ENCODE assay signal across 33 cellular contexts in genomic region chr10:64148597-64148996, GRCh38.
"Had no signal": no experiment of that assay in that cellular context is flagged by ENCODE, and none has a peak within 500 bp of the region (broad histone marks: within the 10 kb centered on the region; RNA-seq: fewer than 3 reads in every experiment).

No MANE protein-coding gene starts in this region.

- H3K4me3 Mint-ChIP-seq: activated CD8-positive, alpha-beta T cell treated with anti-CD3 and anti-CD28 coated beads for 36 hours; activated naive CD4-positive, alpha-beta T cell treated with anti-CD3 and anti-CD28 coated beads, Interleukin-2, amount 50 U/mL, for 24 hours; activated naive CD8-positive, alpha-beta T cell treated with anti-CD3 and anti-CD28 coated beads, Interleukin-2, amount 50 U/mL, for 24 hours; dendritic cell treated with granulocyte-macrophage colony-stimulating factor and Interleukin-4, amounts not matched to agents 40 ng/mL and 50 ng/mL, for 4 days; immature natural killer cell; natural killer cell; stimulated activated memory B cell treated with anti-CD40 and anti-IgM and Interleukin-4, amounts not matched to agents 10 μg/mL and 1 μg/mL and 100 μg/mL, for 72 hours; T-helper 1 cell treated with Interleukin-12 subunit alpha and Interleukin-12 subunit beta and Interleukin-4 antibody, amounts not matched to agents 30 μg/mL and 1 μg/mL, for 36 hours had no signal

- H3K27ac Mint-ChIP-seq: activated CD8-positive, alpha-beta T cell treated with anti-CD3 and anti-CD28 coated beads for 36 hours; activated naive CD4-positive, alpha-beta T cell treated with anti-CD3 and anti-CD28 coated beads, Interleukin-2, amount 50 U/mL, for 24 hours; activated naive CD8-positive, alpha-beta T cell treated with anti-CD3 and anti-CD28 coated beads, Interleukin-2, amount 50 U/mL, for 24 hours; activated T-helper 2 cell treated with anti-CD3 and anti-CD28 coated beads, Interferon-gamma antibody, Interleukin-2, Interleukin-4, amounts not matched to agents 10 μg/mL and 5 μg/mL and 100 μg/mL, durations not matched to agents 14 hours and 24 hours and 36 hours; dendritic cell treated with granulocyte-macrophage colony-stimulating factor and Interleukin-4, amounts not matched to agents 40 ng/mL and 50 ng/mL, for 4 days; immature natural killer cell; natural killer cell; progenitor cell of endocrine pancreas; stimulated activated memory B cell treated with anti-CD40 and anti-IgM and Interleukin-4, amounts not matched to agents 10 μg/mL and 1 μg/mL and 100 μg/mL, for 72 hours; T-helper 1 cell treated with Interleukin-12 subunit alpha and Interleukin-12 subunit beta and Interleukin-4 antibody, amounts not matched to agents 30 μg/mL and 1 μg/mL, for 36 hours had no signal

- H3K4me2 ChIP-seq: hepatocyte had no signal

- H2AFZ ChIP-seq: hepatocyte had no signal

- H3K4me1 ChIP-seq: breast epithelium, gastrocnemius medialis, stomach, thyroid gland, upper lobe of right lung had no signal

- H3K27me3 ChIP-seq: breast epithelium, gastrocnemius medialis, hepatocyte, stomach, thyroid gland, upper lobe of right lung had no signal

- H3K4me3 ChIP-seq: breast epithelium, gastrocnemius medialis, hepatocyte, skin epidermis, stomach, thyroid gland, upper lobe of right lung had no signal

- H3K36me3 Mint-ChIP-seq: activated naive CD4-positive, alpha-beta T cell treated with anti-CD3 and anti-CD28 coated beads, Interleukin-2, amount 50 U/mL, for 24 hours; immature natural killer cell; natural killer cell; stimulated activated memory B cell treated with anti-CD40 and anti-IgM and Interleukin-4, amounts not matched to agents 10 μg/mL and 1 μg/mL and 100 μg/mL, for 72 hours had no signal

- H3K27me3 Mint-ChIP-seq: activated CD8-positive, alpha-beta T cell treated with anti-CD3 and anti-CD28 coated beads for 36 hours; activated naive CD4-positive, alpha-beta T cell treated with anti-CD3 and anti-CD28 coated beads, Interleukin-2, amount 50 U/mL, for 24 hours; activated naive CD8-positive, alpha-beta T cell treated with anti-CD3 and anti-CD28 coated beads, Interleukin-2, amount 50 U/mL, for 24 hours; dendritic cell treated with granulocyte-macrophage colony-stimulating factor and Interleukin-4, amounts not matched to agents 40 ng/mL and 50 ng/mL, for 4 days; progenitor cell of endocrine pancreas; stimulated activated memory B cell treated with anti-CD40 and anti-IgM and Interleukin-4, amounts not matched to agents 10 μg/mL and 1 μg/mL and 100 μg/mL, for 72 hours had no signal

- H3K9me3 ChIP-seq: breast epithelium, gastrocnemius medialis, stomach, thyroid gland, upper lobe of right lung had no signal

- ATAC-seq: activated CD8-positive, alpha-beta T cell treated with anti-CD3 and anti-CD28 coated beads for 36 hours; activated naive CD8-positive, alpha-beta T cell treated with anti-CD3 and anti-CD28 coated beads, Interleukin-2, amount 50 U/mL, for 24 hours; gastrocnemius medialis; left colon; natural killer cell; sciatic nerve; stimulated activated memory B cell treated with anti-CD40 and anti-IgM and Interleukin-4, amounts not matched to agents 10 μg/mL and 1 μg/mL and 100 μg/mL, for 72 hours; upper lobe of right lung had no signal

- H3K27ac ChIP-seq: breast epithelium, gastrocnemius medialis, hepatocyte, skin epidermis, stomach, thyroid gland, upper lobe of right lung had no signal

- H3K79me2 ChIP-seq: hepatocyte had no signal

- DNase-seq: activated CD4-positive, alpha-beta T cell treated with anti-CD3 and anti-CD28 coated beads for 1 hour; activated CD4-positive, alpha-beta T cell treated with anti-CD3 and anti-CD28 coated beads, Interleukin-2, amount 50 U/mL, for 1 hour; activated CD8-positive, alpha-beta T cell treated with anti-CD3 and anti-CD28 coated beads for 36 hours; activated naive CD8-positive, alpha-beta T cell treated with anti-CD3 and anti-CD28 coated beads, Interleukin-2, amount 50 U/mL, for 24 hours; activated T-cell treated with anti-CD3 and anti-CD28 coated beads, Interleukin-2, amount 50 U/mL, for 48 hours; amygdala; central memory CD4-positive, alpha-beta T cell; effector CD8-positive, alpha-beta T cell; gastrocnemius medialis; immature natural killer cell; kidney; left colon; mammary epithelial cell; natural killer cell; retina; stimulated activated CD4-positive, alpha-beta T cell treated with anti-CD3 and anti-CD28 coated beads, Interleukin-1b, Interleukin-23, amount 100 ng/mL, for 48 hours; stimulated activated CD4-positive, alpha-beta T cell treated with anti-CD3 and anti-CD28 coated beads, Interleukin-4, amount 100 ng/mL, for 4 hours; stimulated activated CD8-positive, alpha-beta memory T cell treated with anti-CD3 and anti-CD28 coated beads, Interleukin-4, amount 100 ng/mL, for 48 hours; stomach; SW 1271; T-helper 9 cell; thyroid gland; upper lobe of right lung had no signal

- H3K9me3 Mint-ChIP-seq: activated CD8-positive, alpha-beta T cell treated with anti-CD3 and anti-CD28 coated beads for 36 hours; activated naive CD4-positive, alpha-beta T cell treated with anti-CD3 and anti-CD28 coated beads, Interleukin-2, amount 50 U/mL, for 24 hours; activated naive CD8-positive, alpha-beta T cell treated with anti-CD3 and anti-CD28 coated beads, Interleukin-2, amount 50 U/mL, for 24 hours; activated T-helper 2 cell treated with anti-CD3 and anti-CD28 coated beads, Interferon-gamma antibody, Interleukin-2, Interleukin-4, amounts not matched to agents 10 μg/mL and 5 μg/mL and 100 μg/mL, durations not matched to agents 14 hours and 24 hours and 36 hours; dendritic cell treated with granulocyte-macrophage colony-stimulating factor and Interleukin-4, amounts not matched to agents 40 ng/mL and 50 ng/mL, for 4 days; stimulated activated memory B cell treated with anti-CD40 and anti-IgM and Interleukin-4, amounts not matched to agents 10 μg/mL and 1 μg/mL and 100 μg/mL, for 72 hours; T-helper 1 cell treated with Interleukin-12 subunit alpha and Interleukin-12 subunit beta and Interleukin-4 antibody, amounts not matched to agents 30 μg/mL and 1 μg/mL, for 36 hours had no signal

- H3K4me1 Mint-ChIP-seq: activated naive CD4-positive, alpha-beta T cell treated with anti-CD3 and anti-CD28 coated beads, Interleukin-2, amount 50 U/mL, for 24 hours; activated naive CD8-positive, alpha-beta T cell treated with anti-CD3 and anti-CD28 coated beads, Interleukin-2, amount 50 U/mL, for 24 hours; immature natural killer cell; natural killer cell; stimulated activated memory B cell treated with anti-CD40 and anti-IgM and Interleukin-4, amounts not matched to agents 10 μg/mL and 1 μg/mL and 100 μg/mL, for 72 hours had no signal

- H3K36me3 ChIP-seq: breast epithelium, gastrocnemius medialis, stomach, thyroid gland, upper lobe of right lung had no signal
